8 cellular contexts compared by ENCODE assay signal in the genomic region with DNA sequence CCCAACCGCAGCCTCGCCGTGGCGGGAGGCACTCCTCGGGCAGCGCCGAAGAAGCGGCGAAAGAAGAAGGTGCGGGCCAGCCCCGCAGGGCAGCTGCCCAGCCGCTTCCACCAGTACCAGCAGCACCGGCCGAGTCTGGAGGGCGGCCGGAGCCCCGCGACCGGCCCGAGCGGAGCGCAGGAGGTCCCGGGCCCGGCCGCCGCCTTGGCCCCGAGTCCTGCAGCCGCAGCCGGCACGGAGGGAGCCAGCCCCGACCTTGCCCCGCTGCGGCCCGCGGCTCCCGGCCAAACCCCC. TPM values are rescaled to one million over a fixed set of nuclear protein-coding genes. Genes with fewer than 3 reads are reported as not detected.
DNase-seq lines count a peak whose midpoint lies in the region; ATAC-seq and TF ChIP-seq lines count a peak whose summit lies in the region.

No MANE protein-coding gene starts in this region.

- H3K36me3 ChIP-seq in kidney epithelial cell (ENCODE audit: control insufficient read depth, insufficient read depth, low read length) (no peaks in the 10 kb centered on the region), thyroid gland (peaks cover 18 to 19% of the 10 kb centered on the region in 2 donors)

- POLR2A ChIA-PET in activated CD4-positive, alpha-beta T cell treated with anti-CD3 and anti-CD28 coated beads for 36 hours (lab: Charles Lee) = interaction anchor here (0.6 to 2.2 kb wide), 6 partner anchors 12 to 740 kb away, joined by 3 to 20 read pairs (median 4); a partner anchor contains a TSS

- CTCF ChIA-PET in activated CD4-positive, alpha-beta T cell treated with anti-CD3 and anti-CD28 coated beads for 36 hours (lab: Charles Lee) = interaction anchor here (0.6 to 1.0 kb wide), 3 partner anchors 44 to 284 kb away, joined by 3 to 4 read pairs (median 3); no protein-coding TSS in a partner anchor

- peak overlapping the region; percentile 73 for H3K4me3 ChIP-seq in kidney epithelial cell (ENCODE audit: low read depth, low read length)
- peak overlapping the region; percentile 98 to 100 (median 100) for H3K4me3 ChIP-seq in thyroid gland (replicated peaks in 1 of 3)

- no peak for DNase-seq in activated CD4-positive, alpha-beta T cell treated with anti-CD3 and anti-CD28 coated beads for 36 hours
- DNase-seq in activated CD4-positive, alpha-beta T cell treated with anti-CD3 and anti-CD28 coated beads for 4 hours = no peak
- DNase-seq in kidney epithelial cell (ENCODE audit: low read depth) = no peak
- DNase-seq in thyroid gland = no peak
- DNase-seq in NCI-H1436 treated with DMSO at 0.1 percent for 48 hours (lab: John Stamatoyannopoulos, UW) = no peak
- DNase-seq in NCI-H2196 treated with DMSO at 0.1 percent for 48 hours (lab: John Stamatoyannopoulos, UW; ENCODE audit: unreplicated experiment) = no peak

- peaks cover 42% of the 10 kb centered on the region for H3K36me3 Mint-ChIP-seq in activated CD4-positive, alpha-beta T cell treated with anti-CD3 and anti-CD28 coated beads for 36 hours (ENCODE audit: low read depth)

- H3K9me3 ChIP-seq in thyroid gland = no peaks in the 10 kb centered on the region

- peak; percentile 15 for ATAC-seq in activated CD4-positive, alpha-beta T cell treated with anti-CD3 and anti-CD28 coated beads for 36 hours
- ATAC-seq in HG03457 (IDR thresholded peaks at IDR 0.05; ENCODE audit: unreplicated experiment) = peak; percentile 0

- no peak for TF ChIP-seq CTCF in kidney epithelial cell (IDR thresholded peaks at IDR 0.05; ENCODE audit: insufficient read depth, low read length, poor library complexity, severe bottlenecking)
- TF ChIP-seq CTCF in thyroid gland (IDR thresholded peaks at IDR 0.05) = no peak

- peak overlapping the region; percentile 94 for H3K4me3 Mint-ChIP-seq in activated CD4-positive, alpha-beta T cell treated with anti-CD3 and anti-CD28 coated beads for 36 hours

- H3K4me1 ChIP-seq in thyroid gland = peaks cover 29 to 32% of the 10 kb centered on the region in 2 donors

- intact Hi-C loops in activated CD4-positive, alpha-beta T cell treated with anti-CD3 and anti-CD28 coated beads for 36 hours (cut with DNase I, micrococcal nuclease) = loop anchor here (1.0 to 10.0 kb wide), 14 partner anchors 36 to 1926 kb away; a partner anchor contains a TSS
- intact Hi-C loops in thyroid gland (cut with DNase I) = no loop called here

- WGBS in adipose tissue, 3 donors = 0% methylated on average over 19 to 36 of the region's 36 CpGs
- 0% methylated on average over 10 of the region's 36 CpGs; no CpG with 5 or more reads in 1 of the 2 donors for WGBS in thyroid gland, 2 donors

- no peaks in the 10 kb centered on the region for H3K9me3 Mint-ChIP-seq in activated CD4-positive, alpha-beta T cell treated with anti-CD3 and anti-CD28 coated beads for 36 hours (ENCODE audit: low read depth)

- H3K27ac Mint-ChIP-seq in activated CD4-positive, alpha-beta T cell treated with anti-CD3 and anti-CD28 coated beads for 36 hours = peak overlapping the region; percentile 99

- H3K27me3 ChIP-seq in kidney epithelial cell (ENCODE audit: control insufficient read depth, insufficient read depth, low read length) = no peaks in the 10 kb centered on the region
- H3K27me3 ChIP-seq in thyroid gland = no peaks in the 10 kb centered on the region

- TF ChIP-seq POLR2A in thyroid gland (IDR thresholded peaks at IDR 0.05) = no peak

- no peaks in the 10 kb centered on the region for H3K27me3 Mint-ChIP-seq in activated CD4-positive, alpha-beta T cell treated with anti-CD3 and anti-CD28 coated beads for 36 hours

- H3K27ac ChIP-seq in adipose tissue (ENCODE audit: low read depth, low read length) (peak overlapping the region; percentile 96), thyroid gland (peak overlapping the region; percentile 100)

- peaks cover 28% of the 10 kb centered on the region for H3K4me1 Mint-ChIP-seq in activated CD4-positive, alpha-beta T cell treated with anti-CD3 and anti-CD28 coated beads for 36 hours

RNA-seq across cellular contexts. Expression of a gene that starts 0.5 kb away (rescaled TPM):
- total RNA-seq in activated CD4-positive, alpha-beta T cell treated with anti-CD3 and anti-CD28 coated beads for 36 hours = 10 to 100 TPM; 85.6 to 93.7 TPM
- 100 to 1,000 TPM in 2 of 3 donors, 10 to 100 TPM in 1; 29.7 to 359 (median 175) TPM for polyA plus RNA-seq in adipose tissue
- total RNA-seq in kidney epithelial cell (59.8 and 63.4 TPM in 2 replicates), thyroid gland (100 to 1,000 TPM; 189 to 307 (median 245) TPM)

RNA-seq across cellular contexts. Expression of a gene that starts 36.8 kb away (rescaled TPM):
- total RNA-seq in activated CD4-positive, alpha-beta T cell treated with anti-CD3 and anti-CD28 coated beads for 36 hours = under 1 TPM; 0.26 to 0.27 TPM
- under 1 TPM; 0.22 to 0.45 (median 0.29) TPM for polyA plus RNA-seq in adipose tissue
- total RNA-seq in kidney epithelial cell (8.3 and 10.1 TPM in 2 replicates), thyroid gland (1 to 10 TPM in 3 of 4 donors, under 1 TPM in 1; 0.88 to 3.3 (median 2.7) TPM)
